Comparison of ENCODE assay signal across 13 cellular contexts in the genomic region with DNA sequence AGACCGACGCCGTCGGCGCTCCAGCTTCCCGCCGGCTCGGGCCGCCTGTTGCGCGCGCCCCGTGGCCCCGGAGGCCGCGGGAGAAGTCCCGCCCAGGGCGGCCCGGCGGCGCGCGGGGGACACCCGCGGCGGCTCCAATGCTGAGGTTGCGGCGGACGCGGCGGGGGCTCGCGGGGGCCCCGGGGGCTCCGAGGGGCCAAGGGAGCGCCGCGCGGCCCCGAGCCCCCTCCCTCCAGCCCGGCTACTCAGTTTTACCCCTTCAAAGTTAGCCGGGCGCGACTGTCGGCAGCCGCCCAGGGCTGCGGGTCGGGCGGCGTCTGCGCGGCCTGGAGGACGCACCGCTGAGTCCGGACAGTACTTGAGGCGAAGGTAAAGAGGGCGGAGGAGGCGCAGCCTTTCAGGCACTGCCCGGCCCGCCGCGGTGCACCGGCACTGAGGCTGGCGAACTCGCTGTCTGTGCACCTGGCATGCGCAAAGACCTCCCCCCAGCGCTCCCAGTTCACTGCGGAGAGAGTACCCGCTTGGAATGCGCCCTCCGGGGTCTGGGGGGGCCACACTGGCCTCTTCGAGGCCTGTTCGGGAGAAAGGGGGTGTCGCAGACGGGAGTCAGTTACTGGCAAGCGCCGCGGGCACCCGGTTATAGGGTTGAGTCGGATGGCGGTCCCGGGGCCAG. TPM values are rescaled to one million over a fixed set of nuclear protein-coding genes. Genes with fewer than 3 reads are reported as not detected.
DNase-seq lines count a peak whose midpoint lies in the region; ATAC-seq and TF ChIP-seq lines count a peak whose summit lies in the region.
"Had no signal": no experiment of that assay in that cellular context is flagged by ENCODE, and none has a peak within 500 bp of the region (broad histone marks: within the 10 kb centered on the region; RNA-seq: fewer than 3 reads in every experiment).

No MANE protein-coding gene starts in this region.

- H3K36me3 ChIP-seq in colonic mucosa (no peaks in the 10 kb centered on the region), mucosa of rectum (ENCODE audit: control insufficient read depth in 2 of 2, insufficient read depth in 2 of 2, low read length in 2 of 2) (no peaks in the 10 kb centered on the region), tibial artery (no peaks in the 10 kb centered on the region)

- peaks cover 11% of the 10 kb centered on the region for H3K4me1 Mint-ChIP-seq in activated T-cell treated with anti-CD3 and anti-CD28 coated beads, Interleukin-2, amount 50 U/mL, for 4 hours (ENCODE audit: low read depth)
- H3K4me1 Mint-ChIP-seq: immature natural killer cell had no signal

- H3K27ac ChIP-seq in colonic mucosa, result no peak overlapping the region
- H3K27ac ChIP-seq in mucosa of rectum (ENCODE audit: low read depth in 2 of 2, low read length in 2 of 2), result no peak overlapping the region
- H3K27ac ChIP-seq in tibial artery, result no peak overlapping the region

- no peak for DNase-seq in activated T-cell treated with anti-CD3 and anti-CD28 coated beads, Interleukin-2, amount 50 U/mL, for 4 hours
- no peak for DNase-seq in activated T-cell treated with anti-CD3 and anti-CD28 coated beads, Interleukin-2, amount 50 U/mL, for 1 hour
- DNase-seq in colonic mucosa (no peak), tibial artery (no peak), Ammon's horn (ENCODE audit: low spot score) (no peak)
- no peak for DNase-seq in effector CD8-positive, alpha-beta T cell (lab: John Stamatoyannopoulos, UW)
- DNase-seq: effector memory CD4-positive, alpha-beta T cell; HCEC 1CT; immature natural killer cell; NCI-H1092 treated with DMSO at 0.1 percent for 48 hours; OCI-M1 had no signal

- H3K4me3 Mint-ChIP-seq in activated T-cell treated with anti-CD3 and anti-CD28 coated beads, Interleukin-2, amount 50 U/mL, for 4 hours, result peak overlapping the region; percentile 16

- H3K9me3 Mint-ChIP-seq in activated T-cell treated with anti-CD3 and anti-CD28 coated beads, Interleukin-2, amount 50 U/mL, for 4 hours, result no peaks in the 10 kb centered on the region

- H3K9me3 ChIP-seq in colonic mucosa, result no peaks in the 10 kb centered on the region
- peaks cover 0 to 3% of the 10 kb centered on the region in 2 donors for H3K9me3 ChIP-seq in mucosa of rectum (ENCODE audit: control insufficient read depth in 2 of 2, low read length in 2 of 2)
- H3K9me3 ChIP-seq in tibial artery, result no peaks in the 10 kb centered on the region

- intact Hi-C loops in colonic mucosa (cut with DNase I) (no loop called here), tibial artery (cut with DNase I; ENCODE audit: low total_unique reads) (no loop called here)

- H3K4me3 ChIP-seq in colonic mucosa, result peak overlapping the region; percentile 9
- peak overlapping the region; percentile 13 to 46 for H3K4me3 ChIP-seq in mucosa of rectum (ENCODE audit: low read length in 2 of 2)
- H3K4me3 ChIP-seq in tibial artery, result peak overlapping the region; percentile 36 to 51

- peaks cover 54% of the 10 kb centered on the region for H3K27me3 Mint-ChIP-seq in activated T-cell treated with anti-CD3 and anti-CD28 coated beads, Interleukin-2, amount 50 U/mL, for 4 hours (ENCODE audit: low read depth)

- no peak overlapping the region for H3K9ac ChIP-seq in colonic mucosa (ENCODE audit: low read depth in 2 of 2, low read length in 2 of 2)
- H3K9ac ChIP-seq in mucosa of rectum (ENCODE audit: low read depth in 1 of 2, low read length in 2 of 2), result no peak overlapping the region

- H3K4me1 ChIP-seq in colonic mucosa, result no peaks in the 10 kb centered on the region
- H3K4me1 ChIP-seq in mucosa of rectum (ENCODE audit: control insufficient read depth in 2 of 2, insufficient read depth in 2 of 2, low read length in 2 of 2), result peaks cover 0 to 3% of the 10 kb centered on the region in 2 donors
- peaks cover 0 to 39% (median 18%) of the 10 kb centered on the region in 4 donors for H3K4me1 ChIP-seq in tibial artery

- H3K27me3 ChIP-seq in colonic mucosa (peaks cover 40% of the 10 kb centered on the region), mucosa of rectum (ENCODE audit: control insufficient read depth in 2 of 2, insufficient read depth in 2 of 2, low read length in 2 of 2) (peaks cover 22 to 47% of the 10 kb centered on the region in 2 donors), tibial artery (peaks cover 0 to 41% of the 10 kb centered on the region in 2 donors)

- no peak for TF ChIP-seq CTCF in colonic mucosa (IDR thresholded peaks at IDR 0.05)
- TF ChIP-seq CTCF in tibial artery (IDR thresholded peaks at IDR 0.05), result no peak

- ATAC-seq in activated T-cell treated with anti-CD3 and anti-CD28 coated beads, Interleukin-2, amount 50 U/mL, for 4 hours, result no peak
- no peak for ATAC-seq in HG02884 (IDR thresholded peaks at IDR 0.05; ENCODE audit: unreplicated experiment)

- no peaks in the 10 kb centered on the region for H3K36me3 Mint-ChIP-seq in activated T-cell treated with anti-CD3 and anti-CD28 coated beads, Interleukin-2, amount 50 U/mL, for 4 hours (ENCODE audit: insufficient read depth)
- H3K36me3 Mint-ChIP-seq: immature natural killer cell had no signal

RNA-seq across cellular contexts. Expression of a gene that starts 1.3 kb away (rescaled TPM):
- not detected for total RNA-seq in activated T-cell treated with anti-CD3 and anti-CD28 coated beads, Interleukin-2, amount 50 U/mL, for 4 hours
- 1 to 10 TPM in 1 of 2 donors, under 1 TPM in 1; 0.96 to 1.3 TPM for total RNA-seq in colonic mucosa
